8 cellular contexts compared by ENCODE assay signal in the genomic region with DNA sequence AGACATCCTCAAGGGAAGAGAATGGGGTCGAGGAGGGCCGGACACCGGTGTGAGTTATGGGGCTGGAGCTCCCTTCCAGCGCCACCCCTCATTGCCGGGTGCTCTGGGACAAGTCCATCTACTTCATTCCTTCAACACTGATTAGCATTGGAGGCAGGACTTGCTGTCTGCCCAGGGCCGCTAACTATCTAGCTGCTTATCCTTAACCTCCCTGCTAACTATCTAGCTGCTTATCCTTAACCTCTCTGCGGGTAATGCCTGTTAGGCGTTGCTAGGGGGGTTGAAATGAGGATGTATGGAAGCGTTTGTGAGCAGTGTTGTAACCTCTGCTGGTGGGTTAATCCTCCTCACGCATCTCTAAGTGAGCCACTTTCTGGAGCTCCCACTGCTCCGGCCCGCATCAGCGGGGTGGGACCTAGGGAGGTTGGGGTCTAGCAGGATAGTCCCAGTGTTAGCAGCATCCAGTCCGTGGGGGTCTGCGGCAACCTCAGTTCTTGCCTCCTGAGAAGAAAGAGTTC. TPM values are rescaled to one million over a fixed set of nuclear protein-coding genes. Genes with fewer than 3 reads are reported as not detected.
DNase-seq lines count a peak whose midpoint lies in the region; ATAC-seq and TF ChIP-seq lines count a peak whose summit lies in the region.

No MANE protein-coding gene starts in this region.

- H3K4me1 Mint-ChIP-seq in osteocyte (ENCODE audit: unreplicated experiment), result peaks cover 24% of the 10 kb centered on the region

- DNase-seq in NCI-H82 (lab: John Stamatoyannopoulos, UW) (peak; percentile 59), NCI-H82 treated with DMSO at 0.1 percent for 48 hours (lab: John Stamatoyannopoulos, UW; ENCODE audit: unreplicated experiment) (no peak), RWPE1 (ENCODE audit: low spot score) (no peak), osteocyte (ENCODE audit: extremely low spot score, unreplicated experiment) (no peak), RPMI8226 (no peak), NCI-H446 treated with DMSO at 0.1 percent for 48 hours (lab: John Stamatoyannopoulos, UW) (no peak)
- DNase-seq in stimulated activated CD4-positive, alpha-beta T cell treated with anti-CD3 and anti-CD28 coated beads, Interleukin-1b, Interleukin-23, amount 100 ng/mL, for 48 hours, result no peak

- peak overlapping the region; percentile 10 for H3K27ac Mint-ChIP-seq in osteocyte (ENCODE audit: unreplicated experiment)

- POLR2A ChIA-PET in RWPE1 (lab: Yijun Ruan, JAX; ENCODE audit: low non-redundant PET), result interaction anchor here (1.6 kb wide), 1 partner anchor 10 kb away, joined by 3 read pairs; a partner anchor contains a TSS

- CTCF ChIA-PET in RWPE1 (lab: Yijun Ruan, JAX), result interaction anchor here (0.6 to 2.9 kb wide), 17 partner anchors 12 to 451 kb away, joined by 3 to 30 read pairs (median 5); a partner anchor contains a TSS

- TF ChIP-seq CTCF in RWPE1 (conservative IDR thresholded peaks at IDR 0.05; ENCODE audit: low read depth) (no peak), osteocyte (IDR thresholded peaks at IDR 0.05) (no peak)

- H3K9me3 Mint-ChIP-seq in osteocyte (ENCODE audit: unreplicated experiment), result no peaks in the 10 kb centered on the region

- peaks cover 2% of the 10 kb centered on the region for H3K27me3 Mint-ChIP-seq in osteocyte (ENCODE audit: unreplicated experiment)

- no peaks in the 10 kb centered on the region for H3K36me3 Mint-ChIP-seq in osteocyte (ENCODE audit: unreplicated experiment)

- H3K27ac ChIP-seq in RWPE1, result peak overlapping the region; percentile 39

- peak; percentile 3 for ATAC-seq in esophagus mucosa

- peak overlapping the region; percentile 54 for H3K4me3 Mint-ChIP-seq in osteocyte (ENCODE audit: unreplicated experiment)

RNA-seq across cellular contexts. Expression of a gene that starts 10.9 kb away (rescaled TPM):
- total RNA-seq in esophagus mucosa, result 31.8 TPM
- 33.3 and 39.3 TPM in 2 replicates for total RNA-seq in osteocyte

RNA-seq across cellular contexts. Expression of a gene that starts 13.3 kb away (rescaled TPM):
- total RNA-seq in esophagus mucosa (1.1 TPM), osteocyte (0.39 and 0.54 TPM in 2 replicates)

RNA-seq across cellular contexts. Expression of a gene that starts 48.1 kb away (rescaled TPM):
- total RNA-seq in esophagus mucosa (10.9 TPM), osteocyte (36.7 and 40.5 TPM in 2 replicates)
